12 cellular contexts compared by ENCODE assay signal in the genomic region with DNA sequence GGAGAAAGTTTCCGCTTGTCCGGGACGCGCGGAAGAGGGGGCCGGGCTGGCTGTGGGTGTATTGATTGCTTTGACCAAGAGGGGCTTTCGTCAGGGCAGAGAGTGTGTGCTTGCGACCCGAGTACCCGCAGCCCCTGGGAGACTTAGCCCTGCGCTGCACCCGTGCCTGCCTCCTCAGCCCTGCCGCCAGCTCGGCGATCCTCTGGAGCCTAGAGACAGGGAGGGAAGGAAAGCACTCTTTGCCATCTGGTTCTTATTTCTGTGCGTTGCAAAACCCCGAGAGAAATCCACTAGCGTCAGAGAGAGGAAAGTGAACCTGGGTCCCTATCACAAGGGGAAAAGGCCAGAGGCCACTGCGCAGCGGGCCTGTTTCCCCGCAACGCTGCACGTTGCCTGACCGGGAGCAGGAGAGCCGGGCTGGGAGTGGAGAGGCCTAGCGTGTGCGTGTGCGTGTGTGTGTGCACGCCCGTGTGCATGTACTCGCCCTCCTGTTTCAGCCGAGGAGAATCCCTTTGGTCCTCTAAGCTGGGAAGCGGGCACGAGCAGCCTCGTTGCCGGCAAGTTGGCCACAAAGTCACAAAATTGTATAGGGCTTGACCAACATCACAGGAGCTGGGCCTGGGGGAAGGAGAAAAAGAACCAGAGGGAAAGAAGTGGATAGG. TPM values are rescaled to one million over a fixed set of nuclear protein-coding genes. Genes with fewer than 3 reads are reported as not detected.
A peak's percentile ranks its signal among the peaks of the same experiment; 100 is the strongest.
DNase-seq lines count a peak whose midpoint lies in the region; ATAC-seq and TF ChIP-seq lines count a peak whose summit lies in the region.
"Had no signal": no experiment of that assay in that cellular context is flagged by ENCODE, and none has a peak within 500 bp of the region (broad histone marks: within the 10 kb centered on the region; RNA-seq: fewer than 3 reads in every experiment).

No MANE protein-coding gene starts in this region.

- H3K4me1 ChIP-seq in H9 (ENCODE audit: insufficient read depth, low read length) (peaks cover 5% of the 10 kb centered on the region), neural progenitor cell (peaks cover 55% of the 10 kb centered on the region), PC-3 (ENCODE audit: insufficient read depth, low read length) (peaks cover 3% of the 10 kb centered on the region)

- H3F3A ChIP-seq in neural progenitor cell (ENCODE audit: low read depth) (peaks cover 94% of the 10 kb centered on the region), PC-3 (ENCODE audit: low read length, unreplicated experiment) (no peaks in the 10 kb centered on the region)

- intact Hi-C loops in PC-3 (cut with micrococcal nuclease): no loop called here

- TF ChIP-seq CTCF in H9 (conservative IDR thresholded peaks at IDR 0.05) (no peak), neural progenitor cell (IDR thresholded peaks at IDR 0.05) (no peak), PC-3 (conservative IDR thresholded peaks at IDR 0.05; ENCODE audit: low read depth, low read length) (no peak)

- H3K27me3 Mint-ChIP-seq in H9 (ENCODE audit: low read depth) (peaks cover 99% of the 10 kb centered on the region), neural progenitor cell (ENCODE audit: insufficient read depth, low read depth) (peaks cover 77% of the 10 kb centered on the region)
- peaks cover 89% of the 10 kb centered on the region for H3K27me3 Mint-ChIP-seq in central memory CD8-positive, alpha-beta T cell

- H2AFZ ChIP-seq in H9 (ENCODE audit: low read length) (no peak overlapping the region), neural progenitor cell (replicated peaks) (no peak overlapping the region), PC-3 (ENCODE audit: low read length) (no peak overlapping the region)

- H3K9ac ChIP-seq in H9 (ENCODE audit: extremely low read depth, insufficient read length, low read length): no peak overlapping the region
- H3K9ac ChIP-seq in neural progenitor cell: peak overlapping the region; percentile 77
- H3K9ac ChIP-seq in PC-3 (ENCODE audit: low read length): no peak overlapping the region

- no peak overlapping the region for H3T11ph ChIP-seq in H9 (ENCODE audit: low read length)

- H3K27ac ChIP-seq in H9 (ENCODE audit: insufficient read length, low read depth, low read length): no peak overlapping the region
- peak overlapping the region; percentile 76 for H3K27ac ChIP-seq in neural progenitor cell
- no peak overlapping the region for H3K27ac ChIP-seq in PC-3 (ENCODE audit: low read length)
- H3K27ac ChIP-seq: 22Rv1, thyroid gland had no signal

- H2BK120ac ChIP-seq in H9 (ENCODE audit: low read depth, low read length, poor library complexity, severe bottlenecking): no peak overlapping the region

- no peak overlapping the region for H2BK15ac ChIP-seq in H9 (ENCODE audit: low read depth, low read length)

- H2BK12ac ChIP-seq in H9 (ENCODE audit: insufficient read length, low read depth, low read length): no peak overlapping the region

- H3K27ac Mint-ChIP-seq in H9: no peak overlapping the region
- no peak overlapping the region for H3K27ac Mint-ChIP-seq in central memory CD8-positive, alpha-beta T cell (ENCODE audit: low read depth)
- no peak overlapping the region for H3K27ac Mint-ChIP-seq in neural progenitor cell

- H3K18ac ChIP-seq in H9 (ENCODE audit: insufficient read length, low read depth, low read length): no peak overlapping the region

- H3K4me2 ChIP-seq in H9 (ENCODE audit: insufficient read depth, insufficient read length, low read length): peak overlapping the region; percentile 38
- peak overlapping the region; percentile 99 for H3K4me2 ChIP-seq in neural progenitor cell
- no peak overlapping the region for H3K4me2 ChIP-seq in PC-3 (ENCODE audit: low read length)

- H3K9me3 Mint-ChIP-seq in H9 (peaks cover 0 to 7% of the 10 kb centered on the region in 2 experiments; a peak in 2 of 5 replicates), neural progenitor cell (no peaks in the 10 kb centered on the region)
- H3K9me3 Mint-ChIP-seq in central memory CD8-positive, alpha-beta T cell: no peaks in the 10 kb centered on the region

- no peak overlapping the region for H3K23ac ChIP-seq in H9 (ENCODE audit: insufficient read length, low read depth, low read length)

- H3K4me3 ChIP-seq in neural progenitor cell (peak overlapping the region; percentile 96), PC-3 (ENCODE audit: low read length) (no peak overlapping the region)
- H3K4me3 ChIP-seq: thyroid gland had no signal

- no peak overlapping the region for H4K8ac ChIP-seq in H9 (replicated peaks; ENCODE audit: insufficient read length, low read depth, low read length)

- H3K4me3 Mint-ChIP-seq in H9 (peak overlapping the region; percentile 44 to 71), neural progenitor cell (peak overlapping the region; percentile 88)
- H3K4me3 Mint-ChIP-seq in central memory CD8-positive, alpha-beta T cell: peak overlapping the region; percentile 75

- H4K20me1 ChIP-seq in H9 (ENCODE audit: control insufficient read depth, insufficient read depth, insufficient read length): no peaks in the 10 kb centered on the region
- peaks cover 64% of the 10 kb centered on the region for H4K20me1 ChIP-seq in neural progenitor cell (ENCODE audit: low read depth)
- H4K20me1 ChIP-seq in PC-3 (ENCODE audit: low read length): no peaks in the 10 kb centered on the region

- H3K56ac ChIP-seq in H9 (ENCODE audit: insufficient read length, low read depth, low read length): no peak overlapping the region

- H3K79me2 ChIP-seq in H9 (ENCODE audit: insufficient read depth, low read length): no peaks in the 10 kb centered on the region
- H3K79me2 ChIP-seq in neural progenitor cell (ENCODE audit: low read depth): peaks cover 99% of the 10 kb centered on the region
- no peaks in the 10 kb centered on the region for H3K79me2 ChIP-seq in PC-3 (ENCODE audit: low read length)

- WGBS in H9 (ENCODE audit: extremely low coverage, insufficient read length, low lambda C conversion rate): no CpG with 5 or more reads among the region's 36 CpGs

- peaks cover 59 to 75% of the 10 kb centered on the region in 2 experiments for H3K4me1 Mint-ChIP-seq in H9
- peaks cover 39% of the 10 kb centered on the region for H3K4me1 Mint-ChIP-seq in central memory CD8-positive, alpha-beta T cell
- peaks cover 43% of the 10 kb centered on the region for H3K4me1 Mint-ChIP-seq in neural progenitor cell

- peaks cover 13% of the 10 kb centered on the region for H3K23me2 ChIP-seq in H9 (ENCODE audit: insufficient read length, low read depth, low read length, poor library complexity, severe bottlenecking)

- H3K27me3 ChIP-seq in H9 (ENCODE audit: insufficient read depth, low read length) (peaks cover 83% of the 10 kb centered on the region), neural progenitor cell (peaks cover 81% of the 10 kb centered on the region), PC-3 (ENCODE audit: low read length) (no peaks in the 10 kb centered on the region)

- H3K36me3 Mint-ChIP-seq in H9 (ENCODE audit: insufficient read depth in 1 of 3, low read depth in 3 of 3): peaks cover 0 to 20% (median 0%) of the 10 kb centered on the region in 3 experiments; a peak in 4 of 7 replicates
- no peaks in the 10 kb centered on the region for H3K36me3 Mint-ChIP-seq in central memory CD8-positive, alpha-beta T cell (ENCODE audit: insufficient read depth)
- H3K36me3 Mint-ChIP-seq in neural progenitor cell: peaks cover 2% of the 10 kb centered on the region

- no peak overlapping the region for H2BK20ac ChIP-seq in H9 (ENCODE audit: low read depth, low read length, poor library complexity, severe bottlenecking)

- H3K4ac ChIP-seq in H9 (ENCODE audit: low read depth, low read length): no peak overlapping the region

- H3K79me1 ChIP-seq in H9 (ENCODE audit: insufficient read depth, low read depth, low read length, poor library complexity, severe bottlenecking): no peaks in the 10 kb centered on the region

- no peaks in the 10 kb centered on the region for H3K9me2 ChIP-seq in PC-3 (replicated peaks; ENCODE audit: low read length)

- no peak overlapping the region for H3K14ac ChIP-seq in H9 (ENCODE audit: insufficient read depth, low read length)

- CTCF ChIA-PET in PC-3 (lab: Charles Lee): no interaction called here

- no peaks in the 10 kb centered on the region for H3K36me3 ChIP-seq in neural progenitor cell
- no peaks in the 10 kb centered on the region for H3K36me3 ChIP-seq in PC-3 (ENCODE audit: low read depth, low read length)
- H3K36me3 ChIP-seq: thyroid gland had no signal

- H3K9me3 ChIP-seq in H9 (ENCODE audit: control insufficient read depth, low read depth, low read length) (no peaks in the 10 kb centered on the region), neural progenitor cell (ENCODE audit: low read depth) (no peaks in the 10 kb centered on the region), PC-3 (ENCODE audit: low read length) (no peaks in the 10 kb centered on the region)
- H3K9me3 ChIP-seq: thyroid gland had no signal

- no peak overlapping the region for H4K5ac ChIP-seq in H9 (ENCODE audit: insufficient read length, low read depth, low read length)

- no peak overlapping the region for H4K91ac ChIP-seq in H9 (ENCODE audit: insufficient read length, low read depth, low read length)

- DNase-seq in DMS 273 (lab: John Stamatoyannopoulos, UW; ENCODE audit: unreplicated experiment): peak; percentile 35
- DNase-seq in DMS 273 treated with DMSO at 0.1 percent for 48 hours (lab: John Stamatoyannopoulos, UW): no peak
- no peak for DNase-seq in H9
- DNase-seq in central memory CD8-positive, alpha-beta T cell (ENCODE audit: low spot score in 2 of 2): no peak
- no peak for DNase-seq in neural progenitor cell (ENCODE audit: low spot score)
- DNase-seq in PC-3: no peak
- no peak for DNase-seq in NCI-H2196 (lab: John Stamatoyannopoulos, UW; ENCODE audit: unreplicated experiment)
- DNase-seq in SIG-M5 (lab: John Stamatoyannopoulos, UW): no peak
- DNase-seq: NCI-H187 treated with DMSO at 0.1 percent for 48 hours, SHP77 treated with DMSO at 0.1 percent for 48 hours, thyroid gland had no signal

- POLR2A ChIA-PET in PC-3 (lab: Charles Lee; ENCODE audit: unreplicated experiment): no interaction called here

- no peak overlapping the region for H2BK5ac ChIP-seq in H9 (ENCODE audit: insufficient read length, low read length)

- H2AK5ac ChIP-seq in H9 (ENCODE audit: insufficient read length, low read length): no peak overlapping the region

- BruUV-seq in PC-3 (replicated peaks; lab: Mats Ljungman, UMichigan): no TSS peak

- ATAC-seq in central memory CD8-positive, alpha-beta T cell (replicated peaks; ENCODE audit: extremely low read depth, poor library complexity, severe bottlenecking): no peak
- ATAC-seq in PC-3: no peak

RNA-seq across cellular contexts. Expression of a gene that starts 1.7 kb away (rescaled TPM):
- total RNA-seq in H9 (2021) (0.35 and 0.55 TPM in 2 replicates), neural progenitor cell (ENCODE audit: low replicate concordance) (14.5 and 28.8 TPM in 2 replicates), PC-3 (2014; rRNA removed) (0.07 TPM in 1 of 2 replicates, not detected in the other)
- total RNA-seq: thyroid gland had no signal

Comparison
In these comparisons a context has a peak if more than half of its experiments do, and no peak if none do; other contexts are left out.
1. RNA of a gene that starts 1.7 kb away (total RNA-seq): 14.5 to 28.8 TPM in neural progenitor cell; 0.35 to 0.55 TPM in H9 and 0.07 TPM in PC-3; every median in the first group is over 10 times any median in the second.
2. Peak in every context shown above with its lines, with median percentiles within 50 percentile points of each other: H3K4me3 Mint-ChIP-seq.